8 cellular contexts compared by ENCODE assay signal in genomic region chr19:55653651-55654322, GRCh38. TPM values are rescaled to one million over a fixed set of nuclear protein-coding genes. Genes with fewer than 3 reads are reported as not detected.
DNase-seq lines count a peak whose midpoint lies in the region; ATAC-seq and TF ChIP-seq lines count a peak whose summit lies in the region.

No MANE protein-coding gene starts in this region.

- H3K36me3 ChIP-seq in suprapubic skin: no peaks in the 10 kb centered on the region

- CTCF ChIA-PET in activated naive CD4-positive, alpha-beta T cell treated with anti-CD3 and anti-CD28 coated beads, Interleukin-2, amount 10 ng/mL, durations not matched to agents 7 days and 5 days (lab: Charles Lee): interaction anchor here (0.6 to 1.6 kb wide), 14 partner anchors 8 to 680 kb away, joined by 3 to 23 read pairs (median 4); partner anchors contain the start of gene ZNF581

- no peaks in the 10 kb centered on the region for H3K9me3 ChIP-seq in suprapubic skin

- peak; percentile 97 to 100 for TF ChIP-seq CTCF in suprapubic skin (IDR thresholded peaks at IDR 0.05)

- H3K36me3 Mint-ChIP-seq in activated naive CD4-positive, alpha-beta T cell treated with anti-CD3 and anti-CD28 coated beads, Interleukin-2, amount 10 ng/mL, durations not matched to agents 7 days and 5 days: peaks cover 19% of the 10 kb centered on the region

- peaks cover 51% of the 10 kb centered on the region for H3K4me1 ChIP-seq in suprapubic skin

- peak overlapping the region; percentile 87 for H3K4me3 ChIP-seq in suprapubic skin

- H3K4me3 Mint-ChIP-seq in activated naive CD4-positive, alpha-beta T cell treated with anti-CD3 and anti-CD28 coated beads, Interleukin-2, amount 10 ng/mL, durations not matched to agents 7 days and 5 days: peak overlapping the region; percentile 78

- no peaks in the 10 kb centered on the region for H3K27me3 ChIP-seq in suprapubic skin

- peaks cover 49% of the 10 kb centered on the region for H3K4me1 Mint-ChIP-seq in activated naive CD4-positive, alpha-beta T cell treated with anti-CD3 and anti-CD28 coated beads, Interleukin-2, amount 10 ng/mL, durations not matched to agents 7 days and 5 days

- WGBS in suprapubic skin: under 1% methylated on average over 46 of the region's 57 CpGs

- peak; percentile 41 for ATAC-seq in HG02571 (IDR thresholded peaks at IDR 0.05; ENCODE audit: unreplicated experiment)

- peak; percentile 99 for DNase-seq in NAMALWA (ENCODE audit: low spot score)
- DNase-seq in SK-MEL-5 (ENCODE audit: low read depth, low spot score): peak; percentile 97
- peak; percentile 98 for DNase-seq in activated naive CD4-positive, alpha-beta T cell treated with anti-CD3 and anti-CD28 coated beads, Interleukin-2, amount 10 ng/mL, durations not matched to agents 7 days and 5 days
- peak; percentile 94 for DNase-seq in germinal center (ENCODE audit: low spot score)
- peak; percentile 71 to 100 (median 96) for DNase-seq in nucleus accumbens (lab: John Stamatoyannopoulos, UW)
- peak; percentile 99 for DNase-seq in suprapubic skin (ENCODE audit: low spot score in 2 of 2)

- in situ Hi-C loops in SK-MEL-5 (cut with HindIII; ENCODE audit: low pct_unique_long_range_greater_than_20kb, low sequenced_read_pairs): no loop called here

- H3K27ac ChIP-seq in suprapubic skin: peak overlapping the region; percentile 99

- no peaks in the 10 kb centered on the region for H3K9me3 Mint-ChIP-seq in activated naive CD4-positive, alpha-beta T cell treated with anti-CD3 and anti-CD28 coated beads, Interleukin-2, amount 10 ng/mL, durations not matched to agents 7 days and 5 days

- peak; percentile 73 for TF ChIP-seq POLR2A in GM10847 (IDR thresholded peaks at IDR 0.05; ENCODE audit: extremely low read depth, insufficient read length)
- TF ChIP-seq POLR2A in suprapubic skin (IDR thresholded peaks at IDR 0.05): peak; percentile 52 to 85

- no peak for TF ChIP-seq EP300 in suprapubic skin (IDR thresholded peaks at IDR 0.05)

- peaks cover 4% of the 10 kb centered on the region for H3K27me3 Mint-ChIP-seq in activated naive CD4-positive, alpha-beta T cell treated with anti-CD3 and anti-CD28 coated beads, Interleukin-2, amount 10 ng/mL, durations not matched to agents 7 days and 5 days

- H3K27ac Mint-ChIP-seq in activated naive CD4-positive, alpha-beta T cell treated with anti-CD3 and anti-CD28 coated beads, Interleukin-2, amount 10 ng/mL, durations not matched to agents 7 days and 5 days: peak overlapping the region; percentile 92

RNA-seq across cellular contexts. Expression of gene U2AF2, which starts 1.0 kb away (rescaled TPM):
- total RNA-seq in SK-MEL-5 (2014; rRNA removed; shearing (Covaris generic)): 131 and 139 TPM in 2 replicates
- polyA plus RNA-seq in SK-MEL-5 (2015; cell fraction: cytosol; rRNA removed): 235 and 249 TPM in 2 replicates
- polyA plus RNA-seq in SK-MEL-5 (2015; cell fraction: nucleus; rRNA removed): 224 and 251 TPM in 2 replicates
- 100 to 1,000 TPM in 1 of 4 donors, 10 to 100 TPM in 3; 82.8 to 128 (median 88.5) TPM for total RNA-seq in suprapubic skin

RNA-seq across cellular contexts. Expression of gene CCDC106, which starts 5.8 kb away (rescaled TPM):
- total RNA-seq in SK-MEL-5 (2014; rRNA removed; shearing (Covaris generic)): 8.3 and 10.1 TPM in 2 replicates
- polyA plus RNA-seq in SK-MEL-5 (2015; cell fraction: cytosol; rRNA removed): 32.1 and 32.4 TPM in 2 replicates
- polyA plus RNA-seq in SK-MEL-5 (2015; cell fraction: nucleus; rRNA removed): 25.7 and 27.5 TPM in 2 replicates
- total RNA-seq in suprapubic skin: 10 to 100 TPM in 1 of 4 donors, 1 to 10 TPM in 3; 6.2 to 18.3 (median 8.5) TPM

RNA-seq across cellular contexts. Expression of gene ZNF581, which starts 10.3 kb away (rescaled TPM):
- 10.6 and 15.3 TPM in 2 replicates for total RNA-seq in SK-MEL-5 (2014; rRNA removed; shearing (Covaris generic))
- polyA plus RNA-seq in SK-MEL-5 (2015; cell fraction: cytosol; rRNA removed): 24.7 and 28.0 TPM in 2 replicates
- 10.9 and 16.6 TPM in 2 replicates for polyA plus RNA-seq in SK-MEL-5 (2015; cell fraction: nucleus; rRNA removed)
- total RNA-seq in suprapubic skin: 10 to 100 TPM; 16.3 to 27.1 (median 20.2) TPM

RNA-seq across cellular contexts. Expression of gene ZNF580, which starts 13.0 kb away (rescaled TPM):
- total RNA-seq in SK-MEL-5 (2014; rRNA removed; shearing (Covaris generic)): 2.8 and 4.0 TPM in 2 replicates
- 7.0 and 9.4 TPM in 2 replicates for polyA plus RNA-seq in SK-MEL-5 (2015; cell fraction: cytosol; rRNA removed)
- polyA plus RNA-seq in SK-MEL-5 (2015; cell fraction: nucleus; rRNA removed): 37.4 and 40.0 TPM in 2 replicates
- total RNA-seq in suprapubic skin: 10 to 100 TPM; 15.0 to 27.9 (median 22.3) TPM

RNA-seq across cellular contexts. Expression of gene EPN1, which starts 21.2 kb away (rescaled TPM):
- 25.3 and 29.0 TPM in 2 replicates for total RNA-seq in SK-MEL-5 (2014; rRNA removed; shearing (Covaris generic))
- 184 and 238 TPM in 2 replicates for polyA plus RNA-seq in SK-MEL-5 (2015; cell fraction: cytosol; rRNA removed)
- polyA plus RNA-seq in SK-MEL-5 (2015; cell fraction: nucleus; rRNA removed): 20.4 and 31.2 TPM in 2 replicates
- total RNA-seq in suprapubic skin: 100 to 1,000 TPM in 1 of 4 donors, 10 to 100 TPM in 3; 80.1 to 104 (median 82.9) TPM

Comparison
In these comparisons a context has a peak if more than half of its experiments do, and no peak if none do; other contexts are left out.
1. Peak in every context shown above with its lines: DNase-seq, ATAC-seq, H3K4me3 ChIP-seq and H3K27ac ChIP-seq.